In genomic region chr6:42726485-42727083, GRCh38 we compare ENCODE assay signal across 8 cellular contexts. TPM values are rescaled to one million over a fixed set of nuclear protein-coding genes. Genes with fewer than 3 reads are reported as not detected.
A peak's percentile ranks its signal among the peaks of the same experiment; 100 is the strongest.
DNase-seq lines count a peak whose midpoint lies in the region; ATAC-seq and TF ChIP-seq lines count a peak whose summit lies in the region.

No MANE protein-coding gene starts in this region.

- peaks cover 9% of the 10 kb centered on the region for H3K4me1 Mint-ChIP-seq in osteocyte (ENCODE audit: unreplicated experiment)

- H3K27me3 Mint-ChIP-seq in osteocyte (ENCODE audit: unreplicated experiment) = peaks cover 11% of the 10 kb centered on the region

- H3K79me2 ChIP-seq in GM23248 (ENCODE audit: insufficient read depth) = 0 out of 2 replicates have a peak, but pooled peaks cover 7% of the 10 kb centered on the region

- no peaks in the 10 kb centered on the region for H4K20me1 ChIP-seq in GM23248 (ENCODE audit: insufficient read depth)

- DNase-seq in DMS114 treated with DMSO at 0.1 percent for 48 hours (lab: John Stamatoyannopoulos, UW; ENCODE audit: unreplicated experiment) (peak; percentile 89), GM23248 (peak; percentile 97), MV-4-11 (lab: John Stamatoyannopoulos, UW) (peak; percentile 89), SK-N-DZ (ENCODE audit: low spot score) (peak; percentile 84), glomerular visceral epithelial cell (ENCODE audit: extremely low spot score) (peak; percentile 80), osteocyte (ENCODE audit: extremely low spot score, unreplicated experiment) (no peak), thoracic aorta (ENCODE audit: low spot score) (peak; percentile 68)
- peak; percentile 72 for DNase-seq in activated naive CD4-positive, alpha-beta T cell treated with anti-CD3 and anti-CD28 coated beads, Interleukin-2, amount 50 U/mL, for 16 hours

- WGBS in GM23248 (ENCODE audit: low coverage in 1 of 2, low lambda C conversion rate in 2 of 2, missing lambda C conversion rate in 2 of 2), 2 experiments = 1 to 2% methylated on average over 14 of the region's 14 CpGs

- H3K4me1 ChIP-seq in GM23248 (ENCODE audit: insufficient read depth) (peaks cover 24% of the 10 kb centered on the region), thoracic aorta (ENCODE audit: control insufficient read depth in 1 of 2, low read depth in 2 of 2) (peaks cover 5 to 7% of the 10 kb centered on the region in 2 donors)

- H3K27ac ChIP-seq in GM23248 = peak overlapping the region; percentile 91
- H3K27ac ChIP-seq in thoracic aorta = peak overlapping the region; percentile 61 to 74

- H3K27me3 ChIP-seq in GM23248 (replicated peaks; ENCODE audit: insufficient read depth) (no peaks in the 10 kb centered on the region), thoracic aorta (replicated peaks; ENCODE audit: insufficient read depth) (no peaks in the 10 kb centered on the region)

- no peaks in the 10 kb centered on the region for H3K36me3 Mint-ChIP-seq in osteocyte (ENCODE audit: unreplicated experiment)

- peak; percentile 97 for ATAC-seq in thoracic aorta (ENCODE audit: insufficient number of reproducible peaks, low FRiP score, low read depth)

- H3K36me3 ChIP-seq in GM23248 (ENCODE audit: low read depth) (no peaks in the 10 kb centered on the region), thoracic aorta (no peaks in the 10 kb centered on the region)

- peak overlapping the region; percentile 89 for H3K4me2 ChIP-seq in GM23248 (ENCODE audit: unreplicated experiment)

- peak overlapping the region; percentile 95 for H2AFZ ChIP-seq in GM23248

- H3K4me3 ChIP-seq in GM23248 (peak overlapping the region; percentile 71), thoracic aorta (peak overlapping the region; percentile 75)

- peak overlapping the region; percentile 81 for H3K9ac ChIP-seq in GM23248

- H3K27ac Mint-ChIP-seq in osteocyte (ENCODE audit: unreplicated experiment) = no peak overlapping the region

- in situ Hi-C loops in GM23248 (cut with MboI) = no loop called here

- H3K9me3 ChIP-seq in GM23248 (ENCODE audit: low read depth) (no peaks in the 10 kb centered on the region), thoracic aorta (no peaks in the 10 kb centered on the region)

- no peaks in the 10 kb centered on the region for H3K9me2 ChIP-seq in GM23248 (ENCODE audit: insufficient read depth)

- peak overlapping the region; percentile 51 for H3K4me3 Mint-ChIP-seq in osteocyte (ENCODE audit: unreplicated experiment)

- H3K9me3 Mint-ChIP-seq in osteocyte (ENCODE audit: unreplicated experiment) = no peaks in the 10 kb centered on the region

- peak; percentile 94 for TF ChIP-seq CTCF in osteocyte (IDR thresholded peaks at IDR 0.05)
- TF ChIP-seq CTCF in thoracic aorta (IDR thresholded peaks at IDR 0.05) = peak; percentile 92

- peaks cover 13% of the 10 kb centered on the region for H3F3A ChIP-seq in GM23248 (ENCODE audit: insufficient read depth)

RNA-seq across cellular contexts. Expression of gene PRPH2, which starts 4.2 kb away (rescaled TPM):
- total RNA-seq in GM23248 (2014; rRNA removed; shearing (Covaris generic)) = 1.5 TPM in 2 replicates
- 1.7 and 2.3 TPM in 2 replicates for polyA plus RNA-seq in GM23248 (2016; fragmentation: Nextera tagmentation; extraction: Ambion mirVana)
- polyA plus RNA-seq in SK-N-DZ (2014; cell fraction: cytosol; rRNA removed) = 1.2 and 1.5 TPM in 2 replicates
- polyA plus RNA-seq in SK-N-DZ (2014; cell fraction: nucleus; rRNA removed) = 0.51 and 0.57 TPM in 2 replicates
- total RNA-seq in osteocyte (not detected in 2 replicates), thoracic aorta (under 1 TPM in 1 of 2 donors, not detected in 1; 0.78 TPM)

RNA-seq across cellular contexts. Expression of gene TBCC, which starts 19.3 kb away (rescaled TPM):
- total RNA-seq in GM23248 (2014; rRNA removed; shearing (Covaris generic)) = 36.9 and 37.3 TPM in 2 replicates
- polyA plus RNA-seq in GM23248 (2016; fragmentation: Nextera tagmentation; extraction: Ambion mirVana) = 35.0 and 38.3 TPM in 2 replicates
- polyA plus RNA-seq in SK-N-DZ (2014; cell fraction: cytosol; rRNA removed) = 70.5 and 76.0 TPM in 2 replicates
- polyA plus RNA-seq in SK-N-DZ (2014; cell fraction: nucleus; rRNA removed) = 39.1 and 41.6 TPM in 2 replicates
- total RNA-seq in osteocyte = 23.4 and 23.8 TPM in 2 replicates
- total RNA-seq in thoracic aorta = 10 to 100 TPM; 26.4 to 33.8 TPM

RNA-seq across cellular contexts. Expression of gene BICRAL, which starts 55.3 kb away (rescaled TPM):
- total RNA-seq in GM23248 (2014; rRNA removed; shearing (Covaris generic)) = 5.4 and 5.7 TPM in 2 replicates
- 2.4 and 2.5 TPM in 2 replicates for polyA plus RNA-seq in GM23248 (2016; fragmentation: Nextera tagmentation; extraction: Ambion mirVana)
- 3.2 and 4.1 TPM in 2 replicates for polyA plus RNA-seq in SK-N-DZ (2014; cell fraction: cytosol; rRNA removed)
- 2.5 and 3.7 TPM in 2 replicates for polyA plus RNA-seq in SK-N-DZ (2014; cell fraction: nucleus; rRNA removed)
- total RNA-seq in osteocyte (12.0 and 12.7 TPM in 2 replicates), thoracic aorta (10 to 100 TPM; 16.5 to 18.8 TPM)
